In genomic region chr1:200034262-200034557, GRCh38 we compare ENCODE assay signal across 27 cellular contexts. TPM values are rescaled to one million over a fixed set of nuclear protein-coding genes. Genes with fewer than 3 reads are reported as not detected.
"Had no signal": no experiment of that assay in that cellular context is flagged by ENCODE, and none has a peak within 500 bp of the region (broad histone marks: within the 10 kb centered on the region; RNA-seq: fewer than 3 reads in every experiment).

No MANE protein-coding gene starts in this region.

- H3K36me3 ChIP-seq: heart right ventricle, right atrium auricular region, tibial artery had no signal

- H3K9me3 ChIP-seq: heart right ventricle, psoas muscle, right atrium auricular region, tibial artery had no signal

- DNase-seq: activated CD4-positive, alpha-beta T cell treated with anti-CD3 and anti-CD28 coated beads for 4 hours; activated CD4-positive, alpha-beta T cell treated with anti-CD3 and anti-CD28 coated beads, Interleukin-2, amount 50 U/mL, for 48 hours; activated CD4-positive, CD25-positive, alpha-beta regulatory T cell; activated CD8-positive, alpha-beta memory T cell treated with anti-CD3 and anti-CD28 coated beads, Interleukin-2, amount 50 U/mL, for 48 hours; activated naive CD4-positive, alpha-beta T cell; activated T-cell treated with anti-CD3 and anti-CD28 coated beads, Interleukin-2, amount 50 U/mL, for 4 hours; effector CD4-positive, alpha-beta T cell; heart right ventricle; left cardiac atrium; naive B cell; psoas muscle; stimulated activated CD4-positive, alpha-beta T cell treated with anti-CD3 and anti-CD28 coated beads, Interleukin-12 subunit alpha, Interleukin-12 subunit beta, amount 100 ng/mL, for 4 hours; substantia nigra; tibial artery had no signal

- ATAC-seq: activated T-cell treated with anti-CD3 and anti-CD28 coated beads, Interleukin-2, amount 50 U/mL, for 4 hours; heart right ventricle; psoas muscle had no signal

- H3K27ac ChIP-seq: heart right ventricle, psoas muscle, right atrium auricular region, tibial artery had no signal

- H3K27ac Mint-ChIP-seq: activated naive CD8-positive, alpha-beta T cell; activated T-helper 2 cell treated with anti-CD3 and anti-CD28 coated beads, Interferon-gamma antibody, Interleukin-2, Interleukin-4, amounts not matched to agents 10 μg/mL and 5 μg/mL and 100 μg/mL, durations not matched to agents 14 hours and 24 hours and 36 hours; dendritic cell treated with granulocyte-macrophage colony-stimulating factor and Interleukin-4, amounts not matched to agents 40 ng/mL and 50 ng/mL, for 4 days; naive B cell; stimulated activated naive CD8-positive, alpha-beta T cell treated with anti-CD3 and anti-CD28 coated beads, Interleukin-15, Interleukin-2, amounts not matched to agents 100 ng/mL and 50 ng/mL, for 24 hours; T-helper 1 cell treated with Interleukin-12 subunit alpha and Interleukin-12 subunit beta and Interleukin-4 antibody, amounts not matched to agents 30 μg/mL and 1 μg/mL, for 36 hours had no signal

- FAIRE-seq: bronchial epithelial cell, islet of Langerhans had no signal

- H3K9me3 Mint-ChIP-seq: activated T-cell treated with anti-CD3 and anti-CD28 coated beads, Interleukin-2, amount 50 U/mL, for 4 hours; activated T-helper 2 cell treated with anti-CD3 and anti-CD28 coated beads, Interferon-gamma antibody, Interleukin-2, Interleukin-4, amounts not matched to agents 10 μg/mL and 5 μg/mL and 100 μg/mL, durations not matched to agents 14 hours and 24 hours and 36 hours; dendritic cell treated with granulocyte-macrophage colony-stimulating factor and Interleukin-4, amounts not matched to agents 40 ng/mL and 50 ng/mL, for 4 days; neural crest cell; stimulated activated naive CD8-positive, alpha-beta T cell treated with anti-CD3 and anti-CD28 coated beads, Interleukin-15, Interleukin-2, amounts not matched to agents 100 ng/mL and 50 ng/mL, for 24 hours; T-helper 1 cell treated with Interleukin-12 subunit alpha and Interleukin-12 subunit beta and Interleukin-4 antibody, amounts not matched to agents 30 μg/mL and 1 μg/mL, for 36 hours had no signal

- H3K4me3 Mint-ChIP-seq: activated naive CD8-positive, alpha-beta T cell; activated T-cell treated with anti-CD3 and anti-CD28 coated beads, Interleukin-2, amount 50 U/mL, for 4 hours; dendritic cell treated with granulocyte-macrophage colony-stimulating factor and Interleukin-4, amounts not matched to agents 40 ng/mL and 50 ng/mL, for 4 days; naive B cell; neural crest cell; stimulated activated naive CD8-positive, alpha-beta T cell treated with anti-CD3 and anti-CD28 coated beads, Interleukin-15, Interleukin-2, amounts not matched to agents 100 ng/mL and 50 ng/mL, for 24 hours; T-helper 1 cell treated with Interleukin-12 subunit alpha and Interleukin-12 subunit beta and Interleukin-4 antibody, amounts not matched to agents 30 μg/mL and 1 μg/mL, for 36 hours had no signal

- H3K36me3 Mint-ChIP-seq: activated naive CD8-positive, alpha-beta T cell; naive B cell had no signal

RNA-seq across cellular contexts. Expression of gene NR5A2, which starts 6.7 kb away (rescaled TPM):
- total RNA-seq: activated CD8-positive, alpha-beta memory T cell treated with anti-CD3 and anti-CD28 coated beads for 36 hours; activated T-helper 2 cell treated with anti-CD3 and anti-CD28 coated beads, Interferon-gamma antibody, Interleukin-2, Interleukin-4, amounts not matched to agents 10 μg/mL and 5 μg/mL and 100 μg/mL, durations not matched to agents 14 hours and 24 hours and 36 hours; bronchial epithelial cell; fibroblast of lung; mononuclear cell; neural crest cell; osteocyte had no signal
